ENCODE assay signal across 20 cellular contexts in the genomic region with DNA sequence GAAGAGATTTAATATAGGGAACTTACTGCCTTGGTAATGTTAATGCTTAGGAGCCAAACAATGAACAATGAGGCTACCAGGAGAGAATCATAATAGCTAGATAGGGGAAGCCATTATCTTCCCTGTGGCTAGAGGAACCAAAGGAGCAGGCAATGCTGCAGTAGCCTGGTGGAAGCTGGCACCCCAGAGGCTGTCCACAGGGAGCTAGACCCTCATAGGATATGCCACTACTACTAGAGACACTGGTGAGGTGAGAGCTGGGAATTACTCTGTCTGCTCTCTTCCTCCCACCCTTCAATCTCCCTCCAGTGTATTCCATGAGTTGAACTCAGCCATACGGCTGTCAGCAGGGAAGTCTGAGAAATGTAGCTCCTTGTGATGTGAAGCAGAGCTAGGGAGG.
DNase-seq lines count a peak whose midpoint lies in the region; ATAC-seq and TF ChIP-seq lines count a peak whose summit lies in the region.
"Had no signal": no experiment of that assay in that cellular context is flagged by ENCODE, and none has a peak within 500 bp of the region (broad histone marks: within the 10 kb centered on the region; RNA-seq: fewer than 3 reads in every experiment).

No MANE protein-coding gene starts in this region.

- no peaks in the 10 kb centered on the region for H3K79me2 ChIP-seq in GM23338 (replicated peaks; ENCODE audit: insufficient read depth)

- H3K27ac ChIP-seq in GM23338 (ENCODE audit: low read depth), result no peak overlapping the region
- no peak overlapping the region for H3K27ac ChIP-seq in endodermal cell (ENCODE audit: low read depth, low read length)
- H3K27ac ChIP-seq: BLaER1 treated with 17β-estradiol and CSF1 and Interleukin-3, amounts not matched to agents 10 nM and 100 nM; C4-2B had no signal

- ATAC-seq in GM23338 (peak; percentile 75), HG03097 (IDR thresholded peaks at IDR 0.05; ENCODE audit: low FRiP score, unreplicated experiment) (no peak)
- ATAC-seq: CD8-positive, alpha-beta T cell; GM12878 had no signal

- no peaks in the 10 kb centered on the region for H4K20me1 ChIP-seq in GM23338 (replicated peaks; ENCODE audit: insufficient read depth)
- H4K20me1 ChIP-seq: BLaER1 treated with 17β-estradiol and CSF1 and Interleukin-3, amounts not matched to agents 10 nM and 100 nM had no signal

- no peaks in the 10 kb centered on the region for H3K36me3 ChIP-seq in GM23338 (ENCODE audit: insufficient read depth)
- H3K36me3 ChIP-seq in endodermal cell (ENCODE audit: control insufficient read depth, insufficient read depth, low read length), result no peaks in the 10 kb centered on the region
- H3K36me3 ChIP-seq: BLaER1 treated with 17β-estradiol and CSF1 and Interleukin-3, amounts not matched to agents 10 nM and 100 nM had no signal

- H3K4me3 ChIP-seq in GM23338, result no peak overlapping the region
- no peak overlapping the region for H3K4me3 ChIP-seq in endodermal cell (ENCODE audit: low read length)
- H3K4me3 ChIP-seq: BLaER1 treated with 17β-estradiol and CSF1 and Interleukin-3, amounts not matched to agents 10 nM and 100 nM; GM12878 had no signal

- H3K27ac Mint-ChIP-seq in GM23338 (peak overlapping the region; percentile 42; the same call in 1 of the 2 replicates), endodermal cell (no peak overlapping the region)
- H3K27ac Mint-ChIP-seq: B cell; CD4-positive, alpha-beta T cell; CD8-positive, alpha-beta T cell had no signal

- TF ChIP-seq CTCF in GM23338 (conservative IDR thresholded peaks at IDR 0.05; ENCODE audit: low read depth in 2 of 2) (no peak), endodermal cell (conservative IDR thresholded peaks at IDR 0.05) (no peak)

- no peak overlapping the region for H3K9ac ChIP-seq in endodermal cell (ENCODE audit: extremely low read depth, low read length, poor library complexity, severe bottlenecking)
- H3K9ac ChIP-seq: BLaER1 treated with 17β-estradiol and CSF1 and Interleukin-3, amounts not matched to agents 10 nM and 100 nM had no signal

- H3K4me1 ChIP-seq in GM23338 (ENCODE audit: insufficient read depth) (no peaks in the 10 kb centered on the region), endodermal cell (ENCODE audit: control insufficient read depth, insufficient read depth, low read length) (no peaks in the 10 kb centered on the region)
- H3K4me1 ChIP-seq: BLaER1 treated with 17β-estradiol and CSF1 and Interleukin-3, amounts not matched to agents 10 nM and 100 nM; Caco-2 had no signal

- H2AFZ ChIP-seq in GM23338, result peak overlapping the region; percentile 38; the same call in 1 of the 2 replicates

- no peaks in the 10 kb centered on the region for H3K27me3 Mint-ChIP-seq in GM23338 (ENCODE audit: insufficient read depth, low read depth, poor library complexity)
- peaks cover 7% of the 10 kb centered on the region for H3K27me3 Mint-ChIP-seq in endodermal cell (ENCODE audit: insufficient read depth)
- H3K27me3 Mint-ChIP-seq: B cell; CD4-positive, alpha-beta T cell had no signal

- H3K27me3 ChIP-seq in GM23338 (ENCODE audit: insufficient read depth), result no peaks in the 10 kb centered on the region
- peaks cover 15% of the 10 kb centered on the region for H3K27me3 ChIP-seq in endodermal cell (ENCODE audit: control insufficient read depth, insufficient read depth, low read length, poor library complexity, severe bottlenecking)
- H3K27me3 ChIP-seq: BLaER1 treated with 17β-estradiol and CSF1 and Interleukin-3, amounts not matched to agents 10 nM and 100 nM had no signal

- no peaks in the 10 kb centered on the region for H3F3A ChIP-seq in GM23338 (replicated peaks; ENCODE audit: low read depth)

- H3K9me3 Mint-ChIP-seq in GM23338, result peaks cover 5% of the 10 kb centered on the region
- H3K9me3 Mint-ChIP-seq in endodermal cell, result peaks cover 4% of the 10 kb centered on the region

- H3K4me3 Mint-ChIP-seq in GM23338 (no peak overlapping the region), endodermal cell (no peak overlapping the region)
- H3K4me3 Mint-ChIP-seq: B cell; CD4-positive, alpha-beta T cell; CD8-positive, alpha-beta T cell had no signal

- H3K4me1 Mint-ChIP-seq in GM23338, result peaks cover 5% of the 10 kb centered on the region; the same call in 2 of the 3 replicates
- peaks cover 6% of the 10 kb centered on the region for H3K4me1 Mint-ChIP-seq in endodermal cell
- H3K4me1 Mint-ChIP-seq: B cell had no signal

- H3K9me3 ChIP-seq in endodermal cell (ENCODE audit: control insufficient read depth, low read length), result peaks cover 23% of the 10 kb centered on the region
- H3K9me3 ChIP-seq: Caco-2 had no signal

- no peak overlapping the region for H3K4me2 ChIP-seq in GM23338
- H3K4me2 ChIP-seq: BLaER1 treated with 17β-estradiol and CSF1 and Interleukin-3, amounts not matched to agents 10 nM and 100 nM had no signal

- H3K36me3 Mint-ChIP-seq in GM23338 (ENCODE audit: low read depth), result peaks cover 7% of the 10 kb centered on the region; the same call in 1 of the 3 replicates
- no peaks in the 10 kb centered on the region for H3K36me3 Mint-ChIP-seq in endodermal cell (ENCODE audit: low read depth)
- H3K36me3 Mint-ChIP-seq: CD8-positive, alpha-beta T cell had no signal

- H3K9me2 ChIP-seq in GM23338 (ENCODE audit: insufficient read depth), result peaks cover 8% of the 10 kb centered on the region; the same call in 1 of the 2 replicates

- DNase-seq in GM23338 (ENCODE audit: low spot score) (no peak), endodermal cell (peak; percentile 52), left kidney (ENCODE audit: low read depth, low spot score) (peak; percentile 8), AG20443 (ENCODE audit: low spot score) (no peak), ecto neural progenitor cell (ENCODE audit: low spot score) (no peak), ureter (ENCODE audit: low spot score) (no peak)
- DNase-seq: 8988T; ACHN; AML-193; Caco-2; Calu3; CD4-positive, alpha-beta T cell; CD8-positive, alpha-beta T cell; DMS79 treated with DMSO at 0.1 percent for 48 hours; GDM1 had no signal

- 94% methylated on average over 1 of the region's 1 CpG; no CpG with 5 or more reads in 1 of the 2 experiments for whole genome bisulfite sequencing in endodermal cell (ENCODE audit: insufficient coverage in 1 of 2, insufficient read length in 1 of 2), 2 experiments

TF ChIP-seq in GM23338, 12 proteins besides CTCF, POLR2A, EP300 and RAD21 (continues in another document):
- no peak for TF ChIP-seq NANOG (IDR thresholded peaks at IDR 0.05; ENCODE audit: borderline replicate concordance)
- no peak for TF ChIP-seq EZH2 (IDR thresholded peaks at IDR 0.05; ENCODE audit: low read depth, unreplicated experiment)
- TF ChIP-seq ZNF114 (CRISPR knock-in tag; IDR thresholded peaks at IDR 0.05), result no peak
- no peak for TF ChIP-seq POLR2AphosphoS5 (IDR thresholded peaks at IDR 0.05; ENCODE audit: low read depth)
- no peak for TF ChIP-seq ZNF331 (CRISPR knock-in tag; IDR thresholded peaks at IDR 0.05; ENCODE audit: low read depth)
- no peak for TF ChIP-seq JUNB (IDR thresholded peaks at IDR 0.05; ENCODE audit: unreplicated experiment)
- TF ChIP-seq, protein P1, sequence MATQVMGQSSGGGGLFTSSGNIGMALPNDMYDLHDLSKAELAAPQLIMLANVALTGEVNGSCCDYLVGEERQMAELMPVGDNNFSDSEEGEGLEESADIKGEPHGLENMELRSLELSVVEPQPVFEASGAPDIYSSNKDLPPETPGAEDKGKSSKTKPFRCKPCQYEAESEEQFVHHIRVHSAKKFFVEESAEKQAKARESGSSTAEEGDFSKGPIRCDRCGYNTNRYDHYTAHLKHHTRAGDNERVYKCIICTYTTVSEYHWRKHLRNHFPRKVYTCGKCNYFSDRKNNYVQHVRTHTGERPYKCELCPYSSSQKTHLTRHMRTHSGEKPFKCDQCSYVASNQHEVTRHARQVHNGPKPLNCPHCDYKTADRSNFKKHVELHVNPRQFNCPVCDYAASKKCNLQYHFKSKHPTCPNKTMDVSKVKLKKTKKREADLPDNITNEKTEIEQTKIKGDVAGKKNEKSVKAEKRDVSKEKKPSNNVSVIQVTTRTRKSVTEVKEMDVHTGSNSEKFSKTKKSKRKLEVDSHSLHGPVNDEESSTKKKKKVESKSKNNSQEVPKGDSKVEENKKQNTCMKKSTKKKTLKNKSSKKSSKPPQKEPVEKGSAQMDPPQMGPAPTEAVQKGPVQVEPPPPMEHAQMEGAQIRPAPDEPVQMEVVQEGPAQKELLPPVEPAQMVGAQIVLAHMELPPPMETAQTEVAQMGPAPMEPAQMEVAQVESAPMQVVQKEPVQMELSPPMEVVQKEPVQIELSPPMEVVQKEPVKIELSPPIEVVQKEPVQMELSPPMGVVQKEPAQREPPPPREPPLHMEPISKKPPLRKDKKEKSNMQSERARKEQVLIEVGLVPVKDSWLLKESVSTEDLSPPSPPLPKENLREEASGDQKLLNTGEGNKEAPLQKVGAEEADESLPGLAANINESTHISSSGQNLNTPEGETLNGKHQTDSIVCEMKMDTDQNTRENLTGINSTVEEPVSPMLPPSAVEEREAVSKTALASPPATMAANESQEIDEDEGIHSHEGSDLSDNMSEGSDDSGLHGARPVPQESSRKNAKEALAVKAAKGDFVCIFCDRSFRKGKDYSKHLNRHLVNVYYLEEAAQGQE (IDR thresholded peaks at IDR 0.05; ENCODE audit: unreplicated experiment), result no peak
- TF ChIP-seq EZH2phosphoT487 (IDR thresholded peaks at IDR 0.05; ENCODE audit: unreplicated experiment), result no peak
- TF ChIP-seq STAT1 (IDR thresholded peaks at IDR 0.05; ENCODE audit: unreplicated experiment), result no peak
- TF ChIP-seq, protein P2, sequence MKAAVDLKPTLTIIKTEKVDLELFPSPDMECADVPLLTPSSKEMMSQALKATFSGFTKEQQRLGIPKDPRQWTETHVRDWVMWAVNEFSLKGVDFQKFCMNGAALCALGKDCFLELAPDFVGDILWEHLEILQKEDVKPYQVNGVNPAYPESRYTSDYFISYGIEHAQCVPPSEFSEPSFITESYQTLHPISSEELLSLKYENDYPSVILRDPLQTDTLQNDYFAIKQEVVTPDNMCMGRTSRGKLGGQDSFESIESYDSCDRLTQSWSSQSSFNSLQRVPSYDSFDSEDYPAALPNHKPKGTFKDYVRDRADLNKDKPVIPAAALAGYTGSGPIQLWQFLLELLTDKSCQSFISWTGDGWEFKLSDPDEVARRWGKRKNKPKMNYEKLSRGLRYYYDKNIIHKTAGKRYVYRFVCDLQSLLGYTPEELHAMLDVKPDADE (IDR thresholded peaks at IDR 0.05), result no peak

Comparison
In these comparisons a context has a peak if more than half of its experiments do, and no peak if none do; other contexts are left out.
1. DNase-seq: peak in endodermal cell (single experiment) and left kidney (single experiment); none in GM23338 (single experiment), AG20443 (single experiment), ecto neural progenitor cell (single experiment) and ureter (single experiment).